ENCODE assay signal across 11 cellular contexts in the genomic region with DNA sequence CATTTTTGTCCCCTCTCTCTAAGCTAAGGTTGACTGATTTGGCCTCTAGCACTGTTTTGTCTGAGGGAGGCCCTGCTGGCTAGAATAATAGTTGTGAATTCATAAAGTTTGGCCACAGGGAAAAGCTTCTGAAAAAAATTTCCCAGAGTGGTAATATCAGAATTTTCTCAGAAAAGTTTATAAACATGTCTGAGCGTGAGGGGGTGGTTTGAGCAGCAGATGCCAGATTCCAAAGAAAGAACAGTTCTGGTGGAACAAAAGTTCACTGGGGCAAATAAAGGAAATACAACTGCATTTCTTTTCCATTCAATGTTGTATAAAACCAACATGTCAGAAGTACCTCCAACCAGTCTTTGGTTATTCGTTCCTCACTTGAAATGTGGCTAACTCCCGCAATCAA.
"Had no signal": no experiment of that assay in that cellular context is flagged by ENCODE, and none has a peak within 500 bp of the region (broad histone marks: within the 10 kb centered on the region; RNA-seq: fewer than 3 reads in every experiment).

No MANE protein-coding gene starts in this region.

- H3K9me3 Mint-ChIP-seq: activated T-cell treated with anti-CD3 and anti-CD28 coated beads, Interleukin-2, amount 50 U/mL, for 24 hours; central memory CD8-positive, alpha-beta T cell had no signal

- H3K36me3 Mint-ChIP-seq: activated naive CD8-positive, alpha-beta T cell; stimulated activated naive B cell treated with anti-CD40 and anti-IgM and Interleukin-4, amounts not matched to agents 10 μg/mL and 1 μg/mL and 100 μg/mL, for 72 hours had no signal

- DNase-seq: activated effector memory CD4-positive, alpha-beta T cell treated with Interleukin-2 at 50 U/mL for 16 hours; activated T-cell treated with anti-CD3 and anti-CD28 coated beads, Interleukin-2, amount 50 U/mL, for 24 hours; anterior cingulate cortex; dermis blood vessel endothelial cell; foreskin fibroblast; pancreas; stimulated activated CD4-positive, alpha-beta T cell treated with anti-CD3 and anti-CD28 coated beads, Interleukin-2, amount 100 ng/mL, for 24 hours; stimulated activated naive B cell treated with anti-CD40 and anti-IgM and Interleukin-4, amounts not matched to agents 10 μg/mL and 1 μg/mL and 100 μg/mL, for 72 hours had no signal

- H3K4me3 Mint-ChIP-seq: activated naive CD8-positive, alpha-beta T cell; activated T-cell treated with anti-CD3 and anti-CD28 coated beads, Interleukin-2, amount 50 U/mL, for 24 hours; central memory CD8-positive, alpha-beta T cell; stimulated activated naive B cell treated with anti-CD40 and anti-IgM and Interleukin-4, amounts not matched to agents 10 μg/mL and 1 μg/mL and 100 μg/mL, for 72 hours had no signal

- H3K4me1 ChIP-seq: pancreas had no signal

- H3K27ac Mint-ChIP-seq: activated naive CD8-positive, alpha-beta T cell; activated T-cell treated with anti-CD3 and anti-CD28 coated beads, Interleukin-2, amount 50 U/mL, for 24 hours; stimulated activated naive B cell treated with anti-CD40 and anti-IgM and Interleukin-4, amounts not matched to agents 10 μg/mL and 1 μg/mL and 100 μg/mL, for 72 hours had no signal

- ATAC-seq: pancreas; stimulated activated naive B cell treated with anti-CD40 and anti-IgM and Interleukin-4, amounts not matched to agents 10 μg/mL and 1 μg/mL and 100 μg/mL, for 72 hours had no signal

- H3K27me3 Mint-ChIP-seq: stimulated activated naive B cell treated with anti-CD40 and anti-IgM and Interleukin-4, amounts not matched to agents 10 μg/mL and 1 μg/mL and 100 μg/mL, for 72 hours had no signal

- H3K27me3 ChIP-seq: pancreas, SJCRH30 had no signal

- H3K4me1 Mint-ChIP-seq: central memory CD8-positive, alpha-beta T cell; stimulated activated naive B cell treated with anti-CD40 and anti-IgM and Interleukin-4, amounts not matched to agents 10 μg/mL and 1 μg/mL and 100 μg/mL, for 72 hours had no signal

- H3K36me3 ChIP-seq: pancreas, SJCRH30 had no signal

- H3K27ac ChIP-seq: pancreas had no signal

- H3K9me3 ChIP-seq: pancreas, SJCRH30 had no signal

- H3K4me3 ChIP-seq: pancreas, SJCRH30 had no signal
